Comparison of ENCODE assay signal across 13 cellular contexts in the genomic region with DNA sequence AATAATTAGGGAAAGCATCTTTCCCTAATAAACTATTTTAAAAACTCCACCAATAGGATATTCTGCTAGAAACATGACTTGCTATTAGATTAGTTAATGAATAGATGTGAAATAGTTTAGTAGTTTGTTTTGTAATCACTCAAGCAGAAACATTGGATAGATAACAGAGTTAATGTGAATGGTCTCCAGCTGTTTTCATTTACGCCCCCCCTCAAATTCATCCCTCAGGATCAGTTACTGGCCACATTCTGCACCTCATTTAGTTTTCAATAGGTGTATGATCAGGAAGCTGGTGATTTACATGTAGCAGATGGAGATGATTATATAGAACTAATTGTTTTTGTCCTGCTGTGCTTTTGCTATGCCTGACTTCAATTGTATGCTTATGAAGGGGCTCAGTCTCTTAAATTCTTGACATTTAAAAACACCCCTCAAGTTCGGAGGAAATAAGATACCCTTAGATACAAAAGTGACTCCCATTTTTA.
"Had no signal": no experiment of that assay in that cellular context is flagged by ENCODE, and none has a peak within 500 bp of the region (broad histone marks: within the 10 kb centered on the region; RNA-seq: fewer than 3 reads in every experiment).

No MANE protein-coding gene starts in this region.

- H3K36me3 ChIP-seq: brain microvascular endothelial cell, esophagus muscularis mucosa, left ventricle myocardium inferior, neutrophil, thoracic aorta had no signal

- H3K9me3 ChIP-seq: esophagus muscularis mucosa, left ventricle myocardium inferior, neutrophil, thoracic aorta had no signal

- DNase-seq: activated CD4-positive, alpha-beta T cell treated with anti-CD3 and anti-CD28 coated beads for 48 hours; activated CD8-positive, alpha-beta memory T cell treated with anti-CD3 and anti-CD28 coated beads, Interleukin-2, amount 50 U/mL, for 48 hours; activated CD8-positive, alpha-beta T cell treated with anti-CD3 and anti-CD28 coated beads, Interleukin-2, amount 10 ng/mL, durations not matched to agents 7 days and 5 days; activated naive CD8-positive, alpha-beta T cell treated with anti-CD3 and anti-CD28 coated beads, Interleukin-2, amount 10 ng/mL, durations not matched to agents 7 days and 5 days; brain microvascular endothelial cell; hippocampal formation; left ventricle myocardium inferior; mesenchymal stem cell; natural killer cell had no signal

- H3K4me3 ChIP-seq: coronary artery, esophagus muscularis mucosa, left ventricle myocardium inferior, thoracic aorta had no signal

- H3K27ac ChIP-seq: brain microvascular endothelial cell, coronary artery, esophagus muscularis mucosa, left ventricle myocardium inferior, neutrophil, thoracic aorta had no signal

- H3K27me3 ChIP-seq: brain microvascular endothelial cell, esophagus muscularis mucosa, neutrophil had no signal

- H3K4me1 ChIP-seq: esophagus muscularis mucosa, left ventricle myocardium inferior had no signal
